ENCODE assay signal across 12 cellular contexts in the genomic region with DNA sequence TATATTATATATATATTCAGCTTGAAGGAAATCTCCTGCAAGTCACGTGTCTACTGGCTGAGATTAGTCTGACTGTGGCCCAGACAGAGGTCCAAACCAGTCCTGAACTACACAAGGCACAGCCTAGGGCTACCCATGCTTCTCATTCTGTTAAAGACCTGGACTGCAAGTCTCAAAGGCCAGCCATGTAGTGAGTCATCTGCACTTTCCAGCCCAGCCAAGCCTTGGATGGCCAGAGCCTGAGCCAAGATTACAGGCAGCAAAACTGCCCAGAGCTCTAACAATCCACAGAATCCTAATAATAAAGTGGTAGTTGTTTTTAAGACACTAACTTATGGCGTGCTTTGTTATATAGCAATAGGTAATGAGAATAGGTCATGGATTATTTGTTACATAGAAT.
DNase-seq lines count a peak whose midpoint lies in the region; ATAC-seq and TF ChIP-seq lines count a peak whose summit lies in the region.
"Had no signal": no experiment of that assay in that cellular context is flagged by ENCODE, and none has a peak within 500 bp of the region (broad histone marks: within the 10 kb centered on the region; RNA-seq: fewer than 3 reads in every experiment).

No MANE protein-coding gene starts in this region.

- peak; percentile 69 for ATAC-seq in SK-N-SH treated with all-trans-retinoic acid at 6 μM for 48 hours
- ATAC-seq in omental fat pad (ENCODE audit: low FRiP score), result peak; percentile 81
- ATAC-seq in HG03280 (IDR thresholded peaks at IDR 0.05; ENCODE audit: unreplicated experiment), result no peak

- no peak overlapping the region for H3K4me3 ChIP-seq in AG10803 (ENCODE audit: low read length)
- H3K4me3 ChIP-seq: BLaER1, colonic mucosa had no signal

- DNase-seq in AG10803 (ENCODE audit: low read depth) (peak; percentile 77), glomerular visceral epithelial cell (ENCODE audit: extremely low spot score) (peak; percentile 63), omental fat pad (ENCODE audit: low spot score) (no peak), NCI-H128 (lab: John Stamatoyannopoulos, UW; ENCODE audit: unreplicated experiment) (no peak), occipital lobe (lab: John Stamatoyannopoulos, UW) (no peak)
- no peak for DNase-seq in activated CD4-positive, CD25-positive, alpha-beta regulatory T cell treated with anti-CD3 and anti-CD28 coated beads, Interleukin-2, amount 50 U/mL, for 72 hours
- DNase-seq: colonic mucosa; NCI-H2227 treated with DMSO at 0.1 percent for 48 hours; stimulated activated CD4-positive, alpha-beta T cell treated with anti-CD3 and anti-CD28 coated beads, Interleukin-2, amount 100 ng/mL, for 48 hours had no signal

- TF ChIP-seq CTCF in AG10803 (conservative IDR thresholded peaks at IDR 0.05; ENCODE audit: low read length), result no peak
- TF ChIP-seq CTCF in omental fat pad (IDR thresholded peaks at IDR 0.05), result no peak

TF ChIP-seq in SK-N-SH treated with all-trans-retinoic acid at 6 μM for 48 hours, 23 proteins besides CTCF, POLR2A, EP300 and RAD21:
- TF ChIP-seq, protein P1, sequence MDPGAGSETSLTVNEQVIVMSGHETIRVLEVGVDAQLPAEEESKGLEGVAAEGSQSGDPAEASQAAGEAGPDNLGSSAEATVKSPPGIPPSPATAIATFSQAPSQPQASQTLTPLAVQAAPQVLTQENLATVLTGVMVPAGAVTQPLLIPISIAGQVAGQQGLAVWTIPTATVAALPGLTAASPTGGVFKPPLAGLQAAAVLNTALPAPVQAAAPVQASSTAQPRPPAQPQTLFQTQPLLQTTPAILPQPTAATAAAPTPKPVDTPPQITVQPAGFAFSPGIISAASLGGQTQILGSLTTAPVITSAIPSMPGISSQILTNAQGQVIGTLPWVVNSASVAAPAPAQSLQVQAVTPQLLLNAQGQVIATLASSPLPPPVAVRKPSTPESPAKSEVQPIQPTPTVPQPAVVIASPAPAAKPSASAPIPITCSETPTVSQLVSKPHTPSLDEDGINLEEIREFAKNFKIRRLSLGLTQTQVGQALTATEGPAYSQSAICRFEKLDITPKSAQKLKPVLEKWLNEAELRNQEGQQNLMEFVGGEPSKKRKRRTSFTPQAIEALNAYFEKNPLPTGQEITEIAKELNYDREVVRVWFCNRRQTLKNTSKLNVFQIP (CRISPR knock-in tag; IDR thresholded peaks at IDR 0.05; ENCODE audit: borderline replicate concordance, low read depth), result no peak
- no peak for TF ChIP-seq ESRRG (CRISPR knock-in tag; IDR thresholded peaks at IDR 0.05)
- TF ChIP-seq TOX (CRISPR knock-in tag; IDR thresholded peaks at IDR 0.05; ENCODE audit: borderline replicate concordance), result no peak
- no peak for TF ChIP-seq SNAI2 (CRISPR knock-in tag; IDR thresholded peaks at IDR 0.05)
- TF ChIP-seq, protein P2, sequence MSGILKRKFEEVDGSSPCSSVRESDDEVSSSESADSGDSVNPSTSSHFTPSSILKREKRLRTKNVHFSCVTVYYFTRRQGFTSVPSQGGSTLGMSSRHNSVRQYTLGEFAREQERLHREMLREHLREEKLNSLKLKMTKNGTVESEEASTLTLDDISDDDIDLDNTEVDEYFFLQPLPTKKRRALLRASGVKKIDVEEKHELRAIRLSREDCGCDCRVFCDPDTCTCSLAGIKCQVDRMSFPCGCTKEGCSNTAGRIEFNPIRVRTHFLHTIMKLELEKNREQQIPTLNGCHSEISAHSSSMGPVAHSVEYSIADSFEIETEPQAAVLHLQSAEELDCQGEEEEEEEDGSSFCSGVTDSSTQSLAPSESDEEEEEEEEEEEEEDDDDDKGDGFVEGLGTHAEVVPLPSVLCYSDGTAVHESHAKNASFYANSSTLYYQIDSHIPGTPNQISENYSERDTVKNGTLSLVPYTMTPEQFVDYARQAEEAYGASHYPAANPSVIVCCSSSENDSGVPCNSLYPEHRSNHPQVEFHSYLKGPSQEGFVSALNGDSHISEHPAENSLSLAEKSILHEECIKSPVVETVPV (CRISPR knock-in tag; IDR thresholded peaks at IDR 0.05), result no peak
- TF ChIP-seq ARNTL (CRISPR knock-in tag; IDR thresholded peaks at IDR 0.05; ENCODE audit: borderline replicate concordance, low read depth), result no peak
- TF ChIP-seq OSR1 (CRISPR knock-in tag; IDR thresholded peaks at IDR 0.05), result no peak
- TF ChIP-seq ZNF70 (CRISPR knock-in tag; IDR thresholded peaks at IDR 0.05), result no peak
- TF ChIP-seq ISL1 (CRISPR knock-in tag; IDR thresholded peaks at IDR 0.05), result no peak
- TF ChIP-seq, protein P3, sequence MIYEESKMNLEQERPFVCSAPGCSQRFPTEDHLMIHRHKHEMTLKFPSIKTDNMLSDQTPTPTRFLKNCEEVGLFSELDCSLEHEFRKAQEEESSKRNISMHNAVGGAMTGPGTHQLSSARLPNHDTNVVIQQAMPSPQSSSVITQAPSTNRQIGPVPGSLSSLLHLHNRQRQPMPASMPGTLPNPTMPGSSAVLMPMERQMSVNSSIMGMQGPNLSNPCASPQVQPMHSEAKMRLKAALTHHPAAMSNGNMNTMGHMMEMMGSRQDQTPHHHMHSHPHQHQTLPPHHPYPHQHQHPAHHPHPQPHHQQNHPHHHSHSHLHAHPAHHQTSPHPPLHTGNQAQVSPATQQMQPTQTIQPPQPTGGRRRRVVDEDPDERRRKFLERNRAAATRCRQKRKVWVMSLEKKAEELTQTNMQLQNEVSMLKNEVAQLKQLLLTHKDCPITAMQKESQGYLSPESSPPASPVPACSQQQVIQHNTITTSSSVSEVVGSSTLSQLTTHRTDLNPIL (CRISPR knock-in tag; IDR thresholded peaks at IDR 0.05; ENCODE audit: low read depth), result no peak
- no peak for TF ChIP-seq ZNF8 (CRISPR knock-in tag; IDR thresholded peaks at IDR 0.05)
- TF ChIP-seq BACH2 (CRISPR knock-in tag; IDR thresholded peaks at IDR 0.05; ENCODE audit: borderline replicate concordance), result no peak
- TF ChIP-seq, protein P4, sequence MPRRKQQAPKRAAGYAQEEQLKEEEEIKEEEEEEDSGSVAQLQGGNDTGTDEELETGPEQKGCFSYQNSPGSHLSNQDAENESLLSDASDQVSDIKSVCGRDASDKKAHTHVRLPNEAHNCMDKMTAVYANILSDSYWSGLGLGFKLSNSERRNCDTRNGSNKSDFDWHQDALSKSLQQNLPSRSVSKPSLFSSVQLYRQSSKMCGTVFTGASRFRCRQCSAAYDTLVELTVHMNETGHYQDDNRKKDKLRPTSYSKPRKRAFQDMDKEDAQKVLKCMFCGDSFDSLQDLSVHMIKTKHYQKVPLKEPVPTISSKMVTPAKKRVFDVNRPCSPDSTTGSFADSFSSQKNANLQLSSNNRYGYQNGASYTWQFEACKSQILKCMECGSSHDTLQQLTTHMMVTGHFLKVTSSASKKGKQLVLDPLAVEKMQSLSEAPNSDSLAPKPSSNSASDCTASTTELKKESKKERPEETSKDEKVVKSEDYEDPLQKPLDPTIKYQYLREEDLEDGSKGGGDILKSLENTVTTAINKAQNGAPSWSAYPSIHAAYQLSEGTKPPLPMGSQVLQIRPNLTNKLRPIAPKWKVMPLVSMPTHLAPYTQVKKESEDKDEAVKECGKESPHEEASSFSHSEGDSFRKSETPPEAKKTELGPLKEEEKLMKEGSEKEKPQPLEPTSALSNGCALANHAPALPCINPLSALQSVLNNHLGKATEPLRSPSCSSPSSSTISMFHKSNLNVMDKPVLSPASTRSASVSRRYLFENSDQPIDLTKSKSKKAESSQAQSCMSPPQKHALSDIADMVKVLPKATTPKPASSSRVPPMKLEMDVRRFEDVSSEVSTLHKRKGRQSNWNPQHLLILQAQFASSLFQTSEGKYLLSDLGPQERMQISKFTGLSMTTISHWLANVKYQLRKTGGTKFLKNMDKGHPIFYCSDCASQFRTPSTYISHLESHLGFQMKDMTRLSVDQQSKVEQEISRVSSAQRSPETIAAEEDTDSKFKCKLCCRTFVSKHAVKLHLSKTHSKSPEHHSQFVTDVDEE (CRISPR knock-in tag; IDR thresholded peaks at IDR 0.05), result no peak
- no peak for TF ChIP-seq PPARA (CRISPR knock-in tag; IDR thresholded peaks at IDR 0.05; ENCODE audit: borderline replicate concordance)

Comparison
In these comparisons a context has a peak if more than half of its experiments do, and no peak if none do; other contexts are left out.
1. DNase-seq: peak in AG10803 (single experiment) and glomerular visceral epithelial cell (single experiment); none in omental fat pad (single experiment), NCI-H128 (single experiment), activated CD4-positive, CD25-positive, alpha-beta regulatory T cell treated with anti-CD3 and anti-CD28 coated beads, Interleukin-2, amount 50 U/mL, for 72 hours (single experiment) and occipital lobe (single experiment).